ENCODE assay signal across 1 cellular context in the genomic region with DNA sequence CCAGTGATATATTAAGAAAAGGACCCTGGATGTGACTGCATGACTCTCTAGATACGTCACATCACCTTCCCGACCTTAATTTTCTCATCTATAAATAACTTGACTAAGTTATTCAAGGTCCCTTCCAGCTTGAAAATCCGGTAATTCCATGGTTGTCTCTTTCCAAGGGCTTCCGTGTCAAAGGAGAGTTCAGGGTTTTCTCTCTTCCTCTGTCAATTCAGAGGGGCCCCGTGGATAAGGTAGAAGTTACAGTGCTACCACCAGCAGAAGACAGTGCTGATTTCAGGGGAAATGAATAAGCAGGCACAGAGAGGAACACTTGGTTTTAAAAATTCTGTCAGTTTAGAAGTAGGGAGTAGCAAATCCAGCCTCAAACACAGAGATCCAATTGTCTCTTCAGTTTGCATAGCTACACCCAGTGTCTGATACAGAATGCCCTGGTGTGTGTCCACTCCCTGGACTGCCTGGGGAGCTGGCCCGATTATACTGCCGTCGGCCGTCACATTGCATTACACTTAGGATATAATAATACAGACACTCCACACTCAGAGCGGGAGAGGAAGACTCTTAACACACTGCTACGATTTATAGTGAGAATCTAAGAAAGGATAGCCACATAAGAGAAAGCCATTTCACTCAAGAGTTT.
TF ChIP-seq lines count a peak whose summit lies in the region.

No MANE protein-coding gene starts in this region.

TF ChIP-seq in SK-N-SH, 30 proteins besides CTCF, POLR2A, EP300 and RAD21 (continued from another document):
- TF ChIP-seq, protein P1, sequence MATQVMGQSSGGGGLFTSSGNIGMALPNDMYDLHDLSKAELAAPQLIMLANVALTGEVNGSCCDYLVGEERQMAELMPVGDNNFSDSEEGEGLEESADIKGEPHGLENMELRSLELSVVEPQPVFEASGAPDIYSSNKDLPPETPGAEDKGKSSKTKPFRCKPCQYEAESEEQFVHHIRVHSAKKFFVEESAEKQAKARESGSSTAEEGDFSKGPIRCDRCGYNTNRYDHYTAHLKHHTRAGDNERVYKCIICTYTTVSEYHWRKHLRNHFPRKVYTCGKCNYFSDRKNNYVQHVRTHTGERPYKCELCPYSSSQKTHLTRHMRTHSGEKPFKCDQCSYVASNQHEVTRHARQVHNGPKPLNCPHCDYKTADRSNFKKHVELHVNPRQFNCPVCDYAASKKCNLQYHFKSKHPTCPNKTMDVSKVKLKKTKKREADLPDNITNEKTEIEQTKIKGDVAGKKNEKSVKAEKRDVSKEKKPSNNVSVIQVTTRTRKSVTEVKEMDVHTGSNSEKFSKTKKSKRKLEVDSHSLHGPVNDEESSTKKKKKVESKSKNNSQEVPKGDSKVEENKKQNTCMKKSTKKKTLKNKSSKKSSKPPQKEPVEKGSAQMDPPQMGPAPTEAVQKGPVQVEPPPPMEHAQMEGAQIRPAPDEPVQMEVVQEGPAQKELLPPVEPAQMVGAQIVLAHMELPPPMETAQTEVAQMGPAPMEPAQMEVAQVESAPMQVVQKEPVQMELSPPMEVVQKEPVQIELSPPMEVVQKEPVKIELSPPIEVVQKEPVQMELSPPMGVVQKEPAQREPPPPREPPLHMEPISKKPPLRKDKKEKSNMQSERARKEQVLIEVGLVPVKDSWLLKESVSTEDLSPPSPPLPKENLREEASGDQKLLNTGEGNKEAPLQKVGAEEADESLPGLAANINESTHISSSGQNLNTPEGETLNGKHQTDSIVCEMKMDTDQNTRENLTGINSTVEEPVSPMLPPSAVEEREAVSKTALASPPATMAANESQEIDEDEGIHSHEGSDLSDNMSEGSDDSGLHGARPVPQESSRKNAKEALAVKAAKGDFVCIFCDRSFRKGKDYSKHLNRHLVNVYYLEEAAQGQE (IDR thresholded peaks at IDR 0.05; ENCODE audit: low read depth, low read length): no peak
- TF ChIP-seq, protein P2, sequence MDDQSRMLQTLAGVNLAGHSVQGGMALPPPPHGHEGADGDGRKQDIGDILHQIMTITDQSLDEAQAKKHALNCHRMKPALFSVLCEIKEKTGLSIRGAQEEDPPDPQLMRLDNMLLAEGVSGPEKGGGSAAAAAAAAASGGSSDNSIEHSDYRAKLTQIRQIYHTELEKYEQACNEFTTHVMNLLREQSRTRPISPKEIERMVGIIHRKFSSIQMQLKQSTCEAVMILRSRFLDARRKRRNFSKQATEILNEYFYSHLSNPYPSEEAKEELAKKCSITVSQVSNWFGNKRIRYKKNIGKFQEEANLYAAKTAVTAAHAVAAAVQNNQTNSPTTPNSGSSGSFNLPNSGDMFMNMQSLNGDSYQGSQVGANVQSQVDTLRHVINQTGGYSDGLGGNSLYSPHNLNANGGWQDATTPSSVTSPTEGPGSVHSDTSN (IDR thresholded peaks at IDR 0.05): no peak
- TF ChIP-seq ZBTB33 (IDR thresholded peaks at IDR 0.05; ENCODE audit: borderline replicate concordance, low read depth): no peak
TF ChIP-seq in SK-N-SH: peak in this region for 0.
